28 cellular contexts compared by ENCODE assay signal in the genomic region with DNA sequence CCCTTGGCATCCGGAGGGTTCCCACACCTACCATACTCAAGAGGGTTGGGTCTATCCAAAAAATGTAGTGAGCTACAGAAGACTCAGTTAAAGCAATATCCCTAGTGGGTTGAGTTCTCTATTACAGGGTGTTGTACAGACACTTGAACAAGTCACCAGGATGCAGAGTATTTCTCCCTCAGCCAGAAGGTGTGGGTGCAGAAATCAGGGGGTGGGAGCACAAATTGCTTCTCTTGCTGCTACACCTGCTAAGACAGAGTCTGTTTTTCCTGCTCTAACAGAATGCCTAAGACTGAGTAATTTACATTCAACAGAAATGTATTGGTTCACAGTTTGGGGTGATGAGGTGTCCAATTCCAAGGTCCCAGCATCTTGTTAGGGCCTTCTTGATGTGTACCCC.
"Had no signal": no experiment of that assay in that cellular context is flagged by ENCODE, and none has a peak within 500 bp of the region (broad histone marks: within the 10 kb centered on the region; RNA-seq: fewer than 3 reads in every experiment).

No MANE protein-coding gene starts in this region.

- H3K27me3 Mint-ChIP-seq: stimulated activated memory B cell treated with anti-CD40 and anti-IgM and Interleukin-4, amounts not matched to agents 10 μg/mL and 1 μg/mL and 100 μg/mL, for 72 hours; stimulated activated naive B cell treated with anti-CD40 and anti-IgM and Interleukin-4, amounts not matched to agents 10 μg/mL and 1 μg/mL and 100 μg/mL, for 72 hours; stimulated activated naive CD8-positive, alpha-beta T cell treated with anti-CD3 and anti-CD28 coated beads, Interleukin-15, amount 100 ng/mL, for 72 hours; stimulated activated naive CD8-positive, alpha-beta T cell treated with anti-CD3 and anti-CD28 coated beads, Interleukin-15, Interleukin-2, amounts not matched to agents 100 ng/mL and 50 ng/mL, for 24 hours had no signal

- H3K36me3 Mint-ChIP-seq: stimulated activated effector memory CD8-positive, alpha-beta T cell treated with anti-CD3 and anti-CD28 coated beads, Interleukin-12 subunit alpha, Interleukin-12 subunit beta, amount 100 ng/mL, for 72 hours; stimulated activated memory B cell treated with anti-CD40 and anti-IgM and Interleukin-4, amounts not matched to agents 10 μg/mL and 1 μg/mL and 100 μg/mL, for 72 hours; stimulated activated naive B cell treated with anti-CD40 and anti-IgM and Interleukin-4, amounts not matched to agents 10 μg/mL and 1 μg/mL and 100 μg/mL, for 72 hours; type B pancreatic cell had no signal

- H3K27me3 ChIP-seq: suprapubic skin, testis, thyroid gland, tibial artery, tibial nerve, transverse colon, upper lobe of left lung, upper lobe of right lung, uterus, vagina had no signal

- H3K36me3 ChIP-seq: stomach, suprapubic skin, thoracic aorta, thyroid gland, tibial artery, tibial nerve, transverse colon, upper lobe of left lung, upper lobe of right lung, uterus, vagina had no signal

- H3K4me1 ChIP-seq: stomach, suprapubic skin, testis, thyroid gland, tibial artery, tibial nerve, transverse colon, upper lobe of left lung, upper lobe of right lung, uterus, vagina had no signal

- H3K27ac ChIP-seq: stomach, suprapubic skin, testis, thoracic aorta, thyroid gland, tibial artery, tibial nerve, transverse colon, upper lobe of left lung, upper lobe of right lung, uterus, vagina had no signal

- H3K9me3 ChIP-seq: stomach, suprapubic skin, testis, thoracic aorta, thyroid gland, tibial artery, tibial nerve, transverse colon, upper lobe of left lung, upper lobe of right lung, uterus, vagina had no signal

- H3K4me3 ChIP-seq: stomach, suprapubic skin, testis, thoracic aorta, thyroid gland, tibial artery, tibial nerve, transverse colon, upper lobe of left lung, upper lobe of right lung, uterus, vagina had no signal

- DNase-seq: stimulated activated CD4-positive, alpha-beta T cell treated with anti-CD3 and anti-CD28 coated beads, Interleukin-2, amount 100 ng/mL, for 48 hours; stimulated activated CD4-positive, alpha-beta T cell treated with anti-CD3 and anti-CD28 coated beads, Interleukin-4, amount 100 ng/mL, for 1 hour; stimulated activated CD4-positive, alpha-beta T cell treated with anti-CD3 and anti-CD28 coated beads, Interleukin-4, amount 100 ng/mL, for 24 hours; stimulated activated CD4-positive, alpha-beta T cell treated with anti-CD3 and anti-CD28 coated beads, Interleukin-4, amount 100 ng/mL, for 4 hours; stimulated activated CD8-positive, alpha-beta memory T cell treated with anti-CD3 and anti-CD28 coated beads, Interleukin-4, amount 100 ng/mL, for 48 hours; stimulated activated naive B cell treated with anti-CD40 and anti-IgM and Interleukin-4, amounts not matched to agents 10 μg/mL and 1 μg/mL and 100 μg/mL, for 72 hours; stimulated activated naive CD4-positive, alpha-beta T cell; stimulated activated naive CD4-positive, alpha-beta T cell treated with Interleukin-2 at 50 U/mL for 16 hours; stimulated activated naive CD8-positive, alpha-beta T cell treated with anti-CD3 and anti-CD28 coated beads, Interleukin-15, amount 100 ng/mL, for 72 hours; stimulated activated naive CD8-positive, alpha-beta T cell treated with anti-CD3 and anti-CD28 coated beads, Interleukin-15, Interleukin-2, amounts not matched to agents 100 U/mL and 50 U/mL, for 24 hours; stomach; substantia nigra; testis; thyroid gland; tibial artery; transverse colon; trophoblast cell; upper lobe of right lung; uterus had no signal

- H3K4me1 Mint-ChIP-seq: stimulated activated effector memory CD8-positive, alpha-beta T cell treated with anti-CD3 and anti-CD28 coated beads, Interleukin-12 subunit alpha, Interleukin-12 subunit beta, amount 100 ng/mL, for 72 hours; stimulated activated memory B cell treated with anti-CD40 and anti-IgM and Interleukin-4, amounts not matched to agents 10 μg/mL and 1 μg/mL and 100 μg/mL, for 72 hours; stimulated activated naive B cell treated with anti-CD40 and anti-IgM and Interleukin-4, amounts not matched to agents 10 μg/mL and 1 μg/mL and 100 μg/mL, for 72 hours; stimulated activated naive CD8-positive, alpha-beta T cell treated with anti-CD3 and anti-CD28 coated beads, Interleukin-15, amount 100 ng/mL, for 72 hours had no signal

- H3K9me3 Mint-ChIP-seq: stimulated activated effector memory CD8-positive, alpha-beta T cell treated with anti-CD3 and anti-CD28 coated beads, Interleukin-12 subunit alpha, Interleukin-12 subunit beta, amount 100 ng/mL, for 72 hours; stimulated activated memory B cell treated with anti-CD40 and anti-IgM and Interleukin-4, amounts not matched to agents 10 μg/mL and 1 μg/mL and 100 μg/mL, for 72 hours; type B pancreatic cell had no signal

- H3K27ac Mint-ChIP-seq: stimulated activated effector memory CD8-positive, alpha-beta T cell treated with anti-CD3 and anti-CD28 coated beads, Interleukin-12 subunit alpha, Interleukin-12 subunit beta, amount 100 ng/mL, for 72 hours; stimulated activated memory B cell treated with anti-CD40 and anti-IgM and Interleukin-4, amounts not matched to agents 10 μg/mL and 1 μg/mL and 100 μg/mL, for 72 hours; stimulated activated naive B cell treated with anti-CD40 and anti-IgM and Interleukin-4, amounts not matched to agents 10 μg/mL and 1 μg/mL and 100 μg/mL, for 72 hours; stimulated activated naive CD8-positive, alpha-beta T cell treated with anti-CD3 and anti-CD28 coated beads, Interleukin-15, amount 100 ng/mL, for 72 hours; stimulated activated naive CD8-positive, alpha-beta T cell treated with anti-CD3 and anti-CD28 coated beads, Interleukin-15, Interleukin-2, amounts not matched to agents 100 ng/mL and 50 ng/mL, for 24 hours; type B pancreatic cell had no signal

- H3K4me3 Mint-ChIP-seq: stimulated activated effector memory CD8-positive, alpha-beta T cell treated with anti-CD3 and anti-CD28 coated beads, Interleukin-12 subunit alpha, Interleukin-12 subunit beta, amount 100 ng/mL, for 72 hours; stimulated activated memory B cell treated with anti-CD40 and anti-IgM and Interleukin-4, amounts not matched to agents 10 μg/mL and 1 μg/mL and 100 μg/mL, for 72 hours; stimulated activated naive B cell treated with anti-CD40 and anti-IgM and Interleukin-4, amounts not matched to agents 10 μg/mL and 1 μg/mL and 100 μg/mL, for 72 hours; stimulated activated naive CD8-positive, alpha-beta T cell treated with anti-CD3 and anti-CD28 coated beads, Interleukin-15, amount 100 ng/mL, for 72 hours; stimulated activated naive CD8-positive, alpha-beta T cell treated with anti-CD3 and anti-CD28 coated beads, Interleukin-15, Interleukin-2, amounts not matched to agents 100 ng/mL and 50 ng/mL, for 24 hours; type B pancreatic cell had no signal
